In genomic region chr10:5293691-5294550, GRCh38 we compare ENCODE assay signal across 8 cellular contexts.
A peak's percentile ranks its signal among the peaks of the same experiment; 100 is the strongest.
DNase-seq lines count a peak whose midpoint lies in the region; FAIRE-seq and TF ChIP-seq lines count a peak whose summit lies in the region.

No MANE protein-coding gene starts in this region.

- no peak for FAIRE-seq in RCC 7860 (lab: Jason Lieb, UNC)

- peak overlapping the region; percentile 86 for H3K4me3 Mint-ChIP-seq in activated CD4-positive, alpha-beta T cell treated with anti-CD3 and anti-CD28 coated beads, Interleukin-2, amount 10 ng/mL, durations not matched to agents 24 days and 14 days
- no peak overlapping the region for H3K4me3 Mint-ChIP-seq in nephron progenitor cell

- peak overlapping the region; percentile 99 for H3K27ac Mint-ChIP-seq in activated CD4-positive, alpha-beta T cell treated with anti-CD3 and anti-CD28 coated beads, Interleukin-2, amount 10 ng/mL, durations not matched to agents 24 days and 14 days
- H3K27ac Mint-ChIP-seq in nephron progenitor cell: peak overlapping the region; percentile 81

- H3K9me3 Mint-ChIP-seq in activated CD4-positive, alpha-beta T cell treated with anti-CD3 and anti-CD28 coated beads, Interleukin-2, amount 10 ng/mL, durations not matched to agents 24 days and 14 days: peaks cover 10% of the 10 kb centered on the region
- peaks cover 34% of the 10 kb centered on the region for H3K9me3 Mint-ChIP-seq in nephron progenitor cell

- peak; percentile 35 for DNase-seq in NK-92 treated with Interleukin-12 subunit alpha and Interleukin-12 subunit beta, amount 100 ng/mL, for 24 hours (lab: John Stamatoyannopoulos, UW)
- DNase-seq in NK-92 (lab: John Stamatoyannopoulos, UW; ENCODE audit: unreplicated experiment): no peak
- DNase-seq in NCI-H1436 (lab: John Stamatoyannopoulos, UW): peak; percentile 65
- DNase-seq in activated CD4-positive, alpha-beta T cell treated with anti-CD3 and anti-CD28 coated beads, Interleukin-2, amount 10 ng/mL, durations not matched to agents 24 days and 14 days: peak; percentile 93
- DNase-seq in epithelial cell of prostate (ENCODE audit: low read depth, low spot score): peak; percentile 33
- peak; percentile 76 for DNase-seq in nephron progenitor cell
- DNase-seq in cortex of kidney (lab: John Stamatoyannopoulos, UW): no peak
- DNase-seq in RCC 7860 (ENCODE audit: low spot score): no peak

- H3K4me1 Mint-ChIP-seq in activated CD4-positive, alpha-beta T cell treated with anti-CD3 and anti-CD28 coated beads, Interleukin-2, amount 10 ng/mL, durations not matched to agents 24 days and 14 days: peaks cover 66% of the 10 kb centered on the region
- H3K4me1 Mint-ChIP-seq in nephron progenitor cell: peaks cover 27% of the 10 kb centered on the region

- intact Hi-C loops in activated CD4-positive, alpha-beta T cell treated with anti-CD3 and anti-CD28 coated beads, Interleukin-2, amount 10 ng/mL, durations not matched to agents 24 days and 14 days (cut with micrococcal nuclease): loop anchor here (5.0 kb wide), 3 partner anchors 138 to 467 kb away; partner anchors contain the start of gene AKR1E2

- peak overlapping the region; percentile 95 for H3K27ac ChIP-seq in epithelial cell of prostate

- H3K27me3 Mint-ChIP-seq in activated CD4-positive, alpha-beta T cell treated with anti-CD3 and anti-CD28 coated beads, Interleukin-2, amount 10 ng/mL, durations not matched to agents 24 days and 14 days: no peaks in the 10 kb centered on the region
- H3K27me3 Mint-ChIP-seq in nephron progenitor cell (ENCODE audit: low read depth, poor library complexity): no peaks in the 10 kb centered on the region

- H3K36me3 Mint-ChIP-seq in activated CD4-positive, alpha-beta T cell treated with anti-CD3 and anti-CD28 coated beads, Interleukin-2, amount 10 ng/mL, durations not matched to agents 24 days and 14 days (ENCODE audit: low read depth): peaks cover 28% of the 10 kb centered on the region
- H3K36me3 Mint-ChIP-seq in nephron progenitor cell (ENCODE audit: low read depth): no peaks in the 10 kb centered on the region

- peak; percentile 45 for TF ChIP-seq CTCF in nephron progenitor cell (IDR thresholded peaks at IDR 0.05)

Comparison
In these comparisons a context has a peak if more than half of its experiments do, and no peak if none do; other contexts are left out.
1. DNase-seq: peak in NK-92 treated with Interleukin-12 subunit alpha and Interleukin-12 subunit beta, amount 100 ng/mL, for 24 hours (single experiment), NCI-H1436 (single experiment), activated CD4-positive, alpha-beta T cell treated with anti-CD3 and anti-CD28 coated beads, Interleukin-2, amount 10 ng/mL, durations not matched to agents 24 days and 14 days (single experiment), epithelial cell of prostate (single experiment) and nephron progenitor cell (single experiment); none in NK-92 (single experiment), cortex of kidney (single experiment) and RCC 7860 (single experiment).